1 cellular context compared by ENCODE assay signal in the genomic region with DNA sequence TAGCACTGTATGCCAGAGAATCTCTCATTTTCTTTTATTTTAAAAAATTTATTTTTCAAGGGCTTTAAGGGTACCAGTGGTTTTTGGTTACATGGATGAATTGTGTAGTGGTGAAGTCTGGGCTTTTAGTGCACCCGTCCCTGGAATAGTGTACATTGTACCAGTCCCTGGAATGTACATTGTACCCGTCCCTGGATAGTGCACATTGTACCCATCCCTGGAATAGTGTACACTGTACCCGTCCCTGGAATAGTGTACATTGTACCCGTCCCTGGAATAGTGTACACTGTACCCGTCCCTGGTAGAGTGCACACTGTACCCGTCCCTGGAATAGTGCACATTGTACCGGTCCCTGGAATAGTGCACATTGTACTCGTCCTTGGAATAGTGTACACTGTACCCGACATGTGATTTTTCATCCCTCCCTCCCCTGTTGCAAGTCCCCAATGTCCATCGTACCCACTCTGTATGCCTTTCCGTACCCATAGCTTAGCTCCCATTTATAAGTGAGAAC.
TF ChIP-seq lines count a peak whose summit lies in the region.

No MANE protein-coding gene starts in this region.

TF ChIP-seq in liver, 16 proteins besides CTCF, POLR2A, EP300 and RAD21 (continued from another document):
- TF ChIP-seq, protein P1, sequence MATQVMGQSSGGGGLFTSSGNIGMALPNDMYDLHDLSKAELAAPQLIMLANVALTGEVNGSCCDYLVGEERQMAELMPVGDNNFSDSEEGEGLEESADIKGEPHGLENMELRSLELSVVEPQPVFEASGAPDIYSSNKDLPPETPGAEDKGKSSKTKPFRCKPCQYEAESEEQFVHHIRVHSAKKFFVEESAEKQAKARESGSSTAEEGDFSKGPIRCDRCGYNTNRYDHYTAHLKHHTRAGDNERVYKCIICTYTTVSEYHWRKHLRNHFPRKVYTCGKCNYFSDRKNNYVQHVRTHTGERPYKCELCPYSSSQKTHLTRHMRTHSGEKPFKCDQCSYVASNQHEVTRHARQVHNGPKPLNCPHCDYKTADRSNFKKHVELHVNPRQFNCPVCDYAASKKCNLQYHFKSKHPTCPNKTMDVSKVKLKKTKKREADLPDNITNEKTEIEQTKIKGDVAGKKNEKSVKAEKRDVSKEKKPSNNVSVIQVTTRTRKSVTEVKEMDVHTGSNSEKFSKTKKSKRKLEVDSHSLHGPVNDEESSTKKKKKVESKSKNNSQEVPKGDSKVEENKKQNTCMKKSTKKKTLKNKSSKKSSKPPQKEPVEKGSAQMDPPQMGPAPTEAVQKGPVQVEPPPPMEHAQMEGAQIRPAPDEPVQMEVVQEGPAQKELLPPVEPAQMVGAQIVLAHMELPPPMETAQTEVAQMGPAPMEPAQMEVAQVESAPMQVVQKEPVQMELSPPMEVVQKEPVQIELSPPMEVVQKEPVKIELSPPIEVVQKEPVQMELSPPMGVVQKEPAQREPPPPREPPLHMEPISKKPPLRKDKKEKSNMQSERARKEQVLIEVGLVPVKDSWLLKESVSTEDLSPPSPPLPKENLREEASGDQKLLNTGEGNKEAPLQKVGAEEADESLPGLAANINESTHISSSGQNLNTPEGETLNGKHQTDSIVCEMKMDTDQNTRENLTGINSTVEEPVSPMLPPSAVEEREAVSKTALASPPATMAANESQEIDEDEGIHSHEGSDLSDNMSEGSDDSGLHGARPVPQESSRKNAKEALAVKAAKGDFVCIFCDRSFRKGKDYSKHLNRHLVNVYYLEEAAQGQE (IDR thresholded peaks at IDR 0.05), result no peak
- TF ChIP-seq FOXA2 (IDR thresholded peaks at IDR 0.05) (no peak), ATF3 (IDR thresholded peaks at IDR 0.05) (no peak)
TF ChIP-seq in liver: peak in this region for 4.
